ENCODE assay signal across 18 cellular contexts in genomic region chr7:30654296-30655090, GRCh38. TPM values are rescaled to one million over a fixed set of nuclear protein-coding genes. Genes with fewer than 3 reads are reported as not detected.
DNase-seq lines count a peak whose midpoint lies in the region; ATAC-seq and TF ChIP-seq lines count a peak whose summit lies in the region.
"Had no signal": no experiment of that assay in that cellular context is flagged by ENCODE, and none has a peak within 500 bp of the region (broad histone marks: within the 10 kb centered on the region; RNA-seq: fewer than 3 reads in every experiment).

No MANE protein-coding gene starts in this region.

- no peaks in the 10 kb centered on the region for H3K9me3 Mint-ChIP-seq in neural progenitor cell
- H3K9me3 Mint-ChIP-seq: CD8-positive, alpha-beta T cell had no signal

- 90 to 94% (median 93%) methylated on average over 14 to 15 of the region's 15 CpGs for WGBS in spleen, 5 donors

- H3K27ac ChIP-seq in RWPE2 (ENCODE audit: poor library complexity, severe bottlenecking) (no peak overlapping the region), neural progenitor cell (no peak overlapping the region), spleen (no peak overlapping the region)

- H3K4me3 ChIP-seq in H7 (ENCODE audit: insufficient read depth, low read depth, low read length) = no peak overlapping the region
- H3K4me3 ChIP-seq in RWPE2 (ENCODE audit: severe bottlenecking) = no peak overlapping the region
- H3K4me3 ChIP-seq in neural progenitor cell = no peak overlapping the region
- no peak overlapping the region for H3K4me3 ChIP-seq in spleen
- H3K4me3 ChIP-seq: BLaER1 treated with 17β-estradiol and CSF1 and Interleukin-3, amounts not matched to agents 10 nM and 100 nM had no signal

- no peaks in the 10 kb centered on the region for H3K4me1 Mint-ChIP-seq in neural progenitor cell

- peaks cover 9% of the 10 kb centered on the region for H4K20me1 ChIP-seq in neural progenitor cell (ENCODE audit: low read depth)
- H4K20me1 ChIP-seq: BLaER1 treated with 17β-estradiol and CSF1 and Interleukin-3, amounts not matched to agents 10 nM and 100 nM had no signal

- H3K27me3 ChIP-seq in H7 (ENCODE audit: control insufficient read depth, insufficient read depth, low read length) = no peaks in the 10 kb centered on the region
- H3K27me3 ChIP-seq in RWPE2 (ENCODE audit: insufficient read depth, poor library complexity, severe bottlenecking) = no peaks in the 10 kb centered on the region
- no peaks in the 10 kb centered on the region for H3K27me3 ChIP-seq in neural progenitor cell
- H3K27me3 ChIP-seq in spleen (replicated peaks in 1 of 7) = no peaks in the 10 kb centered on the region
- H3K27me3 ChIP-seq: BLaER1 treated with 17β-estradiol and CSF1 and Interleukin-3, amounts not matched to agents 10 nM and 100 nM had no signal

- H3K9me3 ChIP-seq in RWPE2 (ENCODE audit: severe bottlenecking) (no peaks in the 10 kb centered on the region), neural progenitor cell (ENCODE audit: low read depth) (no peaks in the 10 kb centered on the region), spleen (no peaks in the 10 kb centered on the region)
- H3K9me3 ChIP-seq: BLaER1 treated with 17β-estradiol and CSF1 and Interleukin-3, amounts not matched to agents 10 nM and 100 nM had no signal

- no peaks in the 10 kb centered on the region for H3F3A ChIP-seq in neural progenitor cell (ENCODE audit: low read depth)

- TF ChIP-seq POLR2A in spleen (IDR thresholded peaks at IDR 0.05) = no peak

- no peak overlapping the region for H3K4me2 ChIP-seq in neural progenitor cell

- no peak overlapping the region for H2AFZ ChIP-seq in neural progenitor cell (replicated peaks)

- intact Hi-C loops in spleen (cut with DNase I; ENCODE audit: low total_unique reads) = no loop called here

- no peak overlapping the region for H3K4me3 Mint-ChIP-seq in neural progenitor cell
- H3K4me3 Mint-ChIP-seq: CD8-positive, alpha-beta T cell had no signal

- peaks cover 6% of the 10 kb centered on the region for H3K27me3 Mint-ChIP-seq in neural progenitor cell (ENCODE audit: insufficient read depth, low read depth)

- no peaks in the 10 kb centered on the region for H3K4me1 ChIP-seq in RWPE2 (ENCODE audit: insufficient read depth, poor library complexity, severe bottlenecking)
- H3K4me1 ChIP-seq in neural progenitor cell = no peaks in the 10 kb centered on the region
- H3K4me1 ChIP-seq in spleen = no peaks in the 10 kb centered on the region

- DNase-seq in H7 (peak; percentile 32), RWPE2 (ENCODE audit: low spot score) (peak; percentile 49), neural progenitor cell (ENCODE audit: low spot score) (no peak), spleen (peak; percentile 67), RPMI8226 (no peak)
- DNase-seq: GOT3, MM.1S, NCI-H1092 treated with DMSO at 0.1 percent for 48 hours, NCI-H146, NCI-H2029 treated with DMSO at 0.1 percent for 48 hours, NCI-H446, NCI-H69, SHP77 treated with DMSO at 0.1 percent for 48 hours had no signal

- H3K36me3 Mint-ChIP-seq in neural progenitor cell = no peaks in the 10 kb centered on the region
- H3K36me3 Mint-ChIP-seq: CD8-positive, alpha-beta T cell had no signal

- peak overlapping the region; percentile 63 for H3K27ac Mint-ChIP-seq in neural progenitor cell
- H3K27ac Mint-ChIP-seq: CD8-positive, alpha-beta T cell had no signal

- H3K79me2 ChIP-seq in neural progenitor cell (ENCODE audit: low read depth) = no peaks in the 10 kb centered on the region

- H3K36me3 ChIP-seq in H7 (replicated peaks; ENCODE audit: control insufficient read depth, insufficient read depth, low read length) (no peaks in the 10 kb centered on the region; the same call in 1 of the 2 replicates), RWPE2 (ENCODE audit: low read depth) (no peaks in the 10 kb centered on the region), neural progenitor cell (no peaks in the 10 kb centered on the region), spleen (peaks cover 0 to 12% (median 0%) of the 10 kb centered on the region in 6 donors)
- H3K36me3 ChIP-seq: BLaER1 treated with 17β-estradiol and CSF1 and Interleukin-3, amounts not matched to agents 10 nM and 100 nM had no signal

- ATAC-seq in RWPE2 (ENCODE audit: low read depth) (no peak), GM21515 (IDR thresholded peaks at IDR 0.05; ENCODE audit: unreplicated experiment) (no peak), GM19397 (IDR thresholded peaks at IDR 0.05; ENCODE audit: unreplicated experiment) (no peak)
- ATAC-seq: CD8-positive, alpha-beta T cell had no signal

- no peak overlapping the region for H3K9ac ChIP-seq in neural progenitor cell

- no peak for TF ChIP-seq CTCF in RWPE2 (IDR thresholded peaks at IDR 0.05; ENCODE audit: poor library complexity, severe bottlenecking)
- TF ChIP-seq CTCF in neural progenitor cell (IDR thresholded peaks at IDR 0.05) = no peak
- TF ChIP-seq CTCF in spleen (IDR thresholded peaks at IDR 0.05 in 8 of 11, conservative IDR thresholded peaks at IDR 0.05 in 3 of 11) = no peak

RNA-seq across cellular contexts. Expression of gene CRHR2, which starts 27.8 kb away (rescaled TPM):
- total RNA-seq in H7 (2014; rRNA removed; shearing (Covaris generic)) = not detected in 2 replicates
- total RNA-seq in neural progenitor cell (ENCODE audit: low replicate concordance) (0.19 TPM in 1 of 2 replicates, not detected in the other), spleen (not detected)
- polyA plus RNA-seq in spleen = not detected
- total RNA-seq: LHCN-M2 had no signal

RNA-seq across cellular contexts. Expression of gene GARS1, which starts 59.8 kb away (rescaled TPM):
- 159 and 216 TPM in 2 replicates for total RNA-seq in H7 (2014; rRNA removed; shearing (Covaris generic))
- total RNA-seq in neural progenitor cell (ENCODE audit: low replicate concordance) = 95.9 and 116 TPM in 2 replicates
- total RNA-seq in spleen = 10 to 100 TPM; 41.0 to 90.1 (median 54.4) TPM
- 10 to 100 TPM; 45.1 to 53.6 (median 47.9) TPM for polyA plus RNA-seq in spleen

Comparison
In these comparisons a context has a peak if more than half of its experiments do, and no peak if none do; other contexts are left out.
1. DNase-seq: peak in H7 (single experiment), RWPE2 (single experiment) and spleen (single experiment); none in neural progenitor cell (single experiment) and RPMI8226 (single experiment).